Comparison of ENCODE assay signal across 1 cellular context in genomic region chr4:140427919-140428471, GRCh38.
TF ChIP-seq lines count a peak whose summit lies in the region.

No MANE protein-coding gene starts in this region.

TF ChIP-seq in SK-N-SH treated with all-trans-retinoic acid at 6 μM for 48 hours, 23 proteins besides CTCF, POLR2A, EP300 and RAD21 (continued from another document):
- TF ChIP-seq PATZ1 (CRISPR knock-in tag; IDR thresholded peaks at IDR 0.05; ENCODE audit: borderline replicate concordance): no peak
